24 cellular contexts compared by ENCODE assay signal in genomic region chr6:116887168-116887567, GRCh38. TPM values are rescaled to one million over a fixed set of nuclear protein-coding genes. Genes with fewer than 3 reads are reported as not detected.
"Had no signal": no experiment of that assay in that cellular context is flagged by ENCODE, and none has a peak within 500 bp of the region (broad histone marks: within the 10 kb centered on the region; RNA-seq: fewer than 3 reads in every experiment).

No MANE protein-coding gene starts in this region.

- DNase-seq: Kasumi-1, MM.1S, NCI-H1092 treated with DMSO at 0.1 percent for 48 hours, NCI-H1436, NCI-H187, NCI-H2029, NCI-H2081 treated with DMSO at 0.1 percent for 48 hours, NCI-H2171, NCI-H226, NCI-H446, NCI-H510A, NCI-H524 treated with DMSO at 0.1 percent for 48 hours, NCI-H69, NCI-H774, Right ventricle myocardium superior, RPMI8226, SIG-M5 had no signal

- H3K4me3 ChIP-seq: K562, SJSA1, SK-N-MC had no signal

- H3K4me1 Mint-ChIP-seq: IgD-negative memory B cell had no signal

- H3K9me3 Mint-ChIP-seq: IgD-negative memory B cell had no signal

- H3K27me3 Mint-ChIP-seq: IgD-negative memory B cell had no signal

- H3K4me3 Mint-ChIP-seq: IgD-negative memory B cell had no signal

- H3K27ac ChIP-seq: HL-60, KMS-11, SJSA1, SK-N-MC had no signal

- H3K36me3 Mint-ChIP-seq: IgD-negative memory B cell had no signal

- H3K9me3 ChIP-seq: SJSA1 had no signal

- H3K36me3 ChIP-seq: SJSA1 had no signal

- H3K27ac Mint-ChIP-seq: IgD-negative memory B cell had no signal

- H3K4me1 ChIP-seq: SJSA1 had no signal

- ATAC-seq: K562 had no signal

RNA-seq across cellular contexts. Expression of gene RFX6, which starts 10.1 kb away (rescaled TPM):
- total RNA-seq: K562, M059J, Right ventricle myocardium superior, SJSA1 had no signal

RNA-seq across cellular contexts. Expression of gene GPRC6A, which starts 58.3 kb away (rescaled TPM):
- total RNA-seq: K562, M059J, Right ventricle myocardium superior, SJSA1 had no signal
